Comparison of ENCODE assay signal across 26 cellular contexts in the genomic region with DNA sequence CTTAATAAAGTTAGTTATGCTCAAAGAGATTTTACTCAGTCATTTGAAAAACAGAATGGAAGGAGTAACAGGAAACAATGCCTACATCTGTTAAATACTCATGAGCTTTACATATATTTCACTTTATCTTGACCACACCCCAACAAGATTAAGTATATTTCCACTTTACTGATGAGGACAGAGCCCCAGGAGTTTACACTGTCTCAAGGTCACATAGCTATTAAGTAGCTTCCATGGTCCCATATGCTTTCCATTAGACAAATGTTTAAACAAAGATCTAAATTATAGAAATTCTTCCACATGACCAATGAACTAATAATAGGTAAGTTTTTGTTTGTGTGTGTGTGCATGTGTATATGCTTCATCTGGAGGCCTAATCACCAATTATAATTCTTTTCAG. TPM values are rescaled to one million over a fixed set of nuclear protein-coding genes. Genes with fewer than 3 reads are reported as not detected.
DNase-seq lines count a peak whose midpoint lies in the region; ATAC-seq and TF ChIP-seq lines count a peak whose summit lies in the region.
"Had no signal": no experiment of that assay in that cellular context is flagged by ENCODE, and none has a peak within 500 bp of the region (broad histone marks: within the 10 kb centered on the region; RNA-seq: fewer than 3 reads in every experiment).

No MANE protein-coding gene starts in this region.

- BruUV-seq in mammary epithelial cell (replicated peaks; lab: Mats Ljungman, UMichigan) (no TSS peak), Caco-2 (replicated peaks; lab: Mats Ljungman, UMichigan) (no TSS peak)

- H3K36me3 ChIP-seq in mammary epithelial cell (ENCODE audit: insufficient read depth, low read length) (peaks cover 2% of the 10 kb centered on the region), breast epithelium (no peaks in the 10 kb centered on the region), thyroid gland (no peaks in the 10 kb centered on the region), colonic mucosa (no peaks in the 10 kb centered on the region), Caco-2 (ENCODE audit: control insufficient read depth, insufficient read depth, low read length) (no peaks in the 10 kb centered on the region)
- H3K36me3 ChIP-seq: adrenal gland, HAP-1 had no signal

- TF ChIP-seq CTCF in mammary epithelial cell (conservative IDR thresholded peaks at IDR 0.05 in 1 of 2, IDR thresholded peaks at IDR 0.05 in 1 of 2; ENCODE audit: extremely low read depth in 1 of 2, insufficient read depth in 1 of 2, low read depth in 1 of 2, low read length in 2 of 2) (no peak), breast epithelium (IDR thresholded peaks at IDR 0.05) (no peak), thyroid gland (IDR thresholded peaks at IDR 0.05) (no peak), colonic mucosa (IDR thresholded peaks at IDR 0.05) (no peak), Caco-2 (IDR thresholded peaks at IDR 0.05; ENCODE audit: insufficient read depth in 1 of 2, low read depth in 1 of 2, low read length in 1 of 2, severe bottlenecking in 1 of 2, unreplicated experiment in 1 of 2) (no peak)

- in situ Hi-C loops in mammary epithelial cell (cut with MboI; ENCODE audit: low sequenced_read_pairs in 2 of 2) = no loop called here

- H3K27ac ChIP-seq in mammary epithelial cell (ENCODE audit: insufficient read depth, low read depth, low read length) = no peak overlapping the region
- peak overlapping the region in 1 of 2 donors; percentile 51 for H3K27ac ChIP-seq in breast epithelium
- peak overlapping the region; percentile 78 to 83 (median 79) for H3K27ac ChIP-seq in thyroid gland
- no peak overlapping the region for H3K27ac ChIP-seq in colonic mucosa
- H3K27ac ChIP-seq: C4-2B had no signal

- no peaks in the 10 kb centered on the region for H3K36me3 Mint-ChIP-seq in Caco-2 (ENCODE audit: insufficient read depth, unreplicated experiment)
- H3K36me3 Mint-ChIP-seq: immature natural killer cell had no signal

- H4K20me1 ChIP-seq in mammary epithelial cell (ENCODE audit: insufficient read depth, low read length) = no peaks in the 10 kb centered on the region

- H3K79me2 ChIP-seq in mammary epithelial cell (ENCODE audit: insufficient read depth, low read length) = peaks cover 94% of the 10 kb centered on the region

- no peak overlapping the region for H3K4me3 Mint-ChIP-seq in Caco-2 (ENCODE audit: unreplicated experiment)
- H3K4me3 Mint-ChIP-seq: activated CD4-positive, alpha-beta T cell treated with anti-CD3 and anti-CD28 coated beads, Interleukin-2, amount 10 ng/mL, durations not matched to agents 24 days and 14 days had no signal

- peak overlapping the region; percentile 27 for H3K4me2 ChIP-seq in mammary epithelial cell (ENCODE audit: insufficient read depth, low read depth, low read length)

- no peak for TF ChIP-seq POLR2A in breast epithelium (IDR thresholded peaks at IDR 0.05)
- TF ChIP-seq POLR2A in thyroid gland (IDR thresholded peaks at IDR 0.05) = no peak

- intact Hi-C loops in mammary epithelial cell (cut with micrococcal nuclease) = no loop called here
- intact Hi-C loops in breast epithelium (cut with DNase I; ENCODE audit: low total_unique reads) = no loop called here
- intact Hi-C loops in left colon (cut with DNase I, micrococcal nuclease) = no loop called here
- intact Hi-C loops in thyroid gland (cut with DNase I) = no loop called here
- intact Hi-C loops in colonic mucosa (cut with DNase I) = no loop called here
- intact Hi-C loops in Caco-2 (cut with micrococcal nuclease; ENCODE audit: unreplicated experiment) = no loop called here

- H3K9me3 ChIP-seq in mammary epithelial cell (replicated peaks; ENCODE audit: insufficient read depth, low read length) (no peaks in the 10 kb centered on the region), breast epithelium (no peaks in the 10 kb centered on the region), thyroid gland (no peaks in the 10 kb centered on the region), colonic mucosa (no peaks in the 10 kb centered on the region), Caco-2 (no peaks in the 10 kb centered on the region)
- H3K9me3 ChIP-seq: adrenal gland, HAP-1, MG63 had no signal

- no peak overlapping the region for H2AFZ ChIP-seq in mammary epithelial cell (ENCODE audit: low read depth, low read length)

- no peak overlapping the region for H3K4me3 ChIP-seq in mammary epithelial cell (replicated peaks in 1 of 3; ENCODE audit: insufficient read depth in 1 of 3, low read depth in 2 of 3, low read length in 3 of 3)
- H3K4me3 ChIP-seq in breast epithelium = no peak overlapping the region
- H3K4me3 ChIP-seq in thyroid gland (replicated peaks in 1 of 3) = no peak overlapping the region
- no peak overlapping the region for H3K4me3 ChIP-seq in colonic mucosa
- H3K4me3 ChIP-seq in Caco-2 (ENCODE audit: low read depth, low read length) = no peak overlapping the region
- H3K4me3 ChIP-seq: adrenal gland, HAP-1, MG63 had no signal

- no peak overlapping the region for H3K27ac Mint-ChIP-seq in Caco-2 (ENCODE audit: unreplicated experiment)
- H3K27ac Mint-ChIP-seq: activated CD4-positive, alpha-beta T cell treated with anti-CD3 and anti-CD28 coated beads, Interleukin-2, amount 10 ng/mL, durations not matched to agents 24 days and 14 days had no signal

- peaks cover 22% of the 10 kb centered on the region for H3K4me1 Mint-ChIP-seq in Caco-2 (ENCODE audit: low read depth, unreplicated experiment)

- dilution Hi-C loops in mammary epithelial cell (cut with HindIII; ENCODE audit: low sequenced_read_pairs) = no loop called here

- CTCF ChIA-PET in mammary epithelial cell (lab: Charles Lee; ENCODE audit: low non-redundant PET) (no interaction called here), Caco-2 (lab: Charles Lee) (no interaction called here)

- H3K27me3 ChIP-seq in mammary epithelial cell (ENCODE audit: insufficient read depth, low read length) (no peaks in the 10 kb centered on the region), breast epithelium (no peaks in the 10 kb centered on the region), thyroid gland (no peaks in the 10 kb centered on the region), colonic mucosa (no peaks in the 10 kb centered on the region), Caco-2 (replicated peaks; ENCODE audit: control insufficient read depth, insufficient read depth, low read length) (no peaks in the 10 kb centered on the region)
- H3K27me3 ChIP-seq: adrenal gland, MG63 had no signal

- H3K27me3 Mint-ChIP-seq in Caco-2 (ENCODE audit: insufficient read depth, unreplicated experiment) = no peaks in the 10 kb centered on the region
- H3K27me3 Mint-ChIP-seq: activated CD4-positive, alpha-beta T cell treated with anti-CD3 and anti-CD28 coated beads, Interleukin-2, amount 10 ng/mL, durations not matched to agents 24 days and 14 days had no signal

- DNase-seq in mammary epithelial cell (no peak), breast epithelium (ENCODE audit: low spot score in 2 of 2) (no peak), left colon (no peak), thyroid gland (no peak), colonic mucosa (no peak), Caco-2 (no peak), hepatic stellate cell (ENCODE audit: low spot score) (no peak)
- DNase-seq: activated CD4-positive, alpha-beta T cell treated with anti-CD3 and anti-CD28 coated beads, Interleukin-2, amount 10 ng/mL, durations not matched to agents 24 days and 14 days; activated CD8-positive, alpha-beta memory T cell treated with anti-CD3 and anti-CD28 coated beads, Interleukin-2, amount 50 U/mL, for 4 hours; activated effector memory CD4-positive, alpha-beta T cell treated with anti-CD3 and anti-CD28 coated beads, Interleukin-2, amount 50 U/mL, for 16 hours; adrenal gland; central memory CD4-positive, alpha-beta T cell; DMS 273 treated with DMSO at 0.1 percent for 48 hours; GF-D8; head of caudate nucleus; immature natural killer cell; MG63; NCI-H1436 treated with DMSO at 0.1 percent for 48 hours; NCI-H2171; NCI-H69; nucleus accumbens; PC-3 had no signal

- H3K9ac ChIP-seq in mammary epithelial cell (ENCODE audit: insufficient read depth, low read length) = no peak overlapping the region
- H3K9ac ChIP-seq in colonic mucosa (ENCODE audit: low read depth in 2 of 2, low read length in 2 of 2) = no peak overlapping the region

- ATAC-seq in SK-N-SH treated with all-trans-retinoic acid at 6 μM for 48 hours = peak; percentile 30
- peak; percentile 29 for ATAC-seq in left colon
- ATAC-seq: PC-3, sciatic nerve had no signal

- H3K9me3 Mint-ChIP-seq in Caco-2 (ENCODE audit: unreplicated experiment) = no peaks in the 10 kb centered on the region
- H3K9me3 Mint-ChIP-seq: activated CD4-positive, alpha-beta T cell treated with anti-CD3 and anti-CD28 coated beads, Interleukin-2, amount 10 ng/mL, durations not matched to agents 24 days and 14 days; immature natural killer cell had no signal

- H3K4me1 ChIP-seq in mammary epithelial cell (ENCODE audit: insufficient read depth, low read length) = peaks cover 43% of the 10 kb centered on the region
- peaks cover 4 to 5% of the 10 kb centered on the region in 2 donors for H3K4me1 ChIP-seq in breast epithelium
- peaks cover 60 to 64% of the 10 kb centered on the region in 2 donors for H3K4me1 ChIP-seq in thyroid gland
- peaks cover 10% of the 10 kb centered on the region for H3K4me1 ChIP-seq in colonic mucosa
- H3K4me1 ChIP-seq in Caco-2 = peaks cover 20% of the 10 kb centered on the region

- POLR2A ChIA-PET in Caco-2 (lab: Charles Lee) = interaction anchor here (0.8 kb wide), 1 partner anchor 31 kb away, joined by 4 read pairs; a partner anchor contains a TSS

TF ChIP-seq in SK-N-SH treated with all-trans-retinoic acid at 6 μM for 48 hours, 23 proteins besides CTCF, POLR2A, EP300 and RAD21:
- TF ChIP-seq ZNF565 (CRISPR knock-in tag; conservative IDR thresholded peaks at IDR 0.05; ENCODE audit: low read depth) (no peak), ZFP30 (CRISPR knock-in tag; IDR thresholded peaks at IDR 0.05) (no peak)

RNA-seq across cellular contexts. Expression of a gene that starts 30.2 kb away (rescaled TPM):
- total RNA-seq in mammary epithelial cell = 10 to 100 TPM; 51.0 to 75.7 TPM
- polyA plus RNA-seq in mammary epithelial cell = 8.3 TPM
- 137 TPM for polyA minus RNA-seq in mammary epithelial cell
- total RNA-seq in breast epithelium = 10 to 100 TPM; 47.0 to 69.2 (median 65.7) TPM
- 10 to 100 TPM; 42.1 to 44.4 TPM for total RNA-seq in left colon
- total RNA-seq in thyroid gland = 100 to 1,000 TPM in 3 of 4 donors, 10 to 100 TPM in 1; 81.4 to 210 (median 122) TPM
- 10 to 100 TPM; 31.9 to 35.6 TPM for total RNA-seq in colonic mucosa
- 38.7 and 44.8 TPM in 2 replicates for total RNA-seq in Caco-2 (2022)

Comparison
In these comparisons a context has a peak if more than half of its experiments do, and no peak if none do; other contexts are left out.
1. H3K27ac ChIP-seq: peak in thyroid gland (3 of 3); none in mammary epithelial cell (single experiment) and colonic mucosa (single experiment).